Comparison of ENCODE assay signal across 8 cellular contexts in the genomic region with DNA sequence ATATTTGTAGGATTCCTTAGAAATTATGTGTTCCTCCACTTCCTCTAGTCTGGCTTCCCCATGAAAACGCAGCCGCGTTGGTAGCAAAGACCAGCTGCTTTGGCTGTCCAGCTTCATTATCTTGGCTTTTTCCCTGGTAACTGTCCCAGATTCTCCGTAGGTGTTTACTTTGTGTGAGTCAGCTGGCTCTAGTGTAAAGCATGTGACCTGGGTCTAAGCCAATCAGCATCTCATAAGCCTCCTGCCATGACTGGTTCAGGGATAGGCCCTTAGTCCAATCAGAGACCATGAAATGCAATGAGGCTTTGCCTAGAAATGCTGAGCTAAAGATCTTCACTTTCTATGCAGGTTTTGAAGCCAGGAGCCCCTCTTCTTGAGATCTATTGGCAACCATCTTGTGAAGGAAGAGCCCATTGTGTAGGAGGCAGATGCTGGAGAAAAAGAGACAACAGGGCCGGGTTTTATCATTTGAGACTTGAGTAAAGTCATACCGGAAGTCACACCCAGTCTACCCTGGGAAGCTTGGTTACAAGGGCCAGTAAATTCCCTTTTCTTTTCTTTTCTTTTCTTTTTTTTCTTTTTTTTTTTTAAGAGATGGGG.
A peak's percentile ranks its signal among the peaks of the same experiment; 100 is the strongest.
DNase-seq lines count a peak whose midpoint lies in the region; ATAC-seq and TF ChIP-seq lines count a peak whose summit lies in the region.

No MANE protein-coding gene starts in this region.

- TF ChIP-seq POLR2A in ovary (IDR thresholded peaks at IDR 0.05): no peak

- no peak for TF ChIP-seq EP300 in ovary (IDR thresholded peaks at IDR 0.05)

- no peak overlapping the region for H3K4me3 ChIP-seq in ovary

- ATAC-seq in GM18519 (IDR thresholded peaks at IDR 0.05; ENCODE audit: low FRiP score, unreplicated experiment): no peak
- ATAC-seq in HG03571 (IDR thresholded peaks at IDR 0.05; ENCODE audit: unreplicated experiment): no peak

- H3K27ac ChIP-seq in ovary: peak overlapping the region in 1 of 2 donors; percentile 38

- no peaks in the 10 kb centered on the region for H3K9me3 ChIP-seq in ovary

- DNase-seq in Daoy (ENCODE audit: low read depth) (peak; percentile 89), NCI-H69 (lab: John Stamatoyannopoulos, UW) (peak; percentile 69), fibroblast of gingiva (ENCODE audit: low read depth) (peak; percentile 32), ovary (peak; percentile 29 to 68 (median 65)), germinal center (ENCODE audit: low spot score) (no peak)
- DNase-seq in effector CD8-positive, alpha-beta T cell (lab: John Stamatoyannopoulos, UW): no peak

- no peaks in the 10 kb centered on the region for H3K27me3 ChIP-seq in ovary

- no peak for TF ChIP-seq CTCF in ovary (IDR thresholded peaks at IDR 0.05)

- WGBS in ovary, 3 donors: 26 to 46% (median 27%) methylated on average over 6 of the region's 6 CpGs

- peaks cover 5% of the 10 kb centered on the region for H3K4me1 ChIP-seq in ovary (ENCODE audit: insufficient read depth)

- H3K36me3 ChIP-seq in ovary: no peaks in the 10 kb centered on the region

- intact Hi-C loops in ovary (cut with DNase I): no loop called here

Comparison
In these comparisons a context has a peak if more than half of its experiments do, and no peak if none do; other contexts are left out.
1. DNase-seq: peak in Daoy (single experiment), NCI-H69 (single experiment), fibroblast of gingiva (single experiment) and ovary (5 of 5); none in germinal center (single experiment) and effector CD8-positive, alpha-beta T cell (single experiment).